1 cellular context compared by ENCODE assay signal in genomic region chr3:12797892-12798558, GRCh38.
TF ChIP-seq lines count a peak whose summit lies in the region.

No MANE protein-coding gene starts in this region.

TF ChIP-seq in K562, 482 proteins besides CTCF, POLR2A, EP300 and RAD21:
- TF ChIP-seq, protein P1, sequence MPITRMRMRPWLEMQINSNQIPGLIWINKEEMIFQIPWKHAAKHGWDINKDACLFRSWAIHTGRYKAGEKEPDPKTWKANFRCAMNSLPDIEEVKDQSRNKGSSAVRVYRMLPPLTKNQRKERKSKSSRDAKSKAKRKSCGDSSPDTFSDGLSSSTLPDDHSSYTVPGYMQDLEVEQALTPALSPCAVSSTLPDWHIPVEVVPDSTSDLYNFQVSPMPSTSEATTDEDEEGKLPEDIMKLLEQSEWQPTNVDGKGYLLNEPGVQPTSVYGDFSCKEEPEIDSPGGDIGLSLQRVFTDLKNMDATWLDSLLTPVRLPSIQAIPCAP (CRISPR knock-in tag; IDR thresholded peaks at IDR 0.05; ENCODE audit: borderline replicate concordance): no peak
- TF ChIP-seq KDM1A (IDR thresholded peaks at IDR 0.05): 0 out of 4 replicates have a peak, but pooled peaks of 1 of the 2 experiments have one; percentile 29
- no peak for TF ChIP-seq MCM2 (IDR thresholded peaks at IDR 0.05; ENCODE audit: low read depth)
- TF ChIP-seq ZNF444 (CRISPR knock-in tag; IDR thresholded peaks at IDR 0.05): no peak
- no peak for TF ChIP-seq NBN (IDR thresholded peaks at IDR 0.05; ENCODE audit: low read depth)
- TF ChIP-seq ILF3 (IDR thresholded peaks at IDR 0.05; ENCODE audit: borderline replicate concordance): no peak
- TF ChIP-seq RBFOX2 (IDR thresholded peaks at IDR 0.05; ENCODE audit: low read depth, low read length): no peak
- TF ChIP-seq SPI1 (IDR thresholded peaks at IDR 0.05; ENCODE audit: borderline replicate concordance, low read depth, low read length): peak; percentile 81
- TF ChIP-seq, protein P2, sequence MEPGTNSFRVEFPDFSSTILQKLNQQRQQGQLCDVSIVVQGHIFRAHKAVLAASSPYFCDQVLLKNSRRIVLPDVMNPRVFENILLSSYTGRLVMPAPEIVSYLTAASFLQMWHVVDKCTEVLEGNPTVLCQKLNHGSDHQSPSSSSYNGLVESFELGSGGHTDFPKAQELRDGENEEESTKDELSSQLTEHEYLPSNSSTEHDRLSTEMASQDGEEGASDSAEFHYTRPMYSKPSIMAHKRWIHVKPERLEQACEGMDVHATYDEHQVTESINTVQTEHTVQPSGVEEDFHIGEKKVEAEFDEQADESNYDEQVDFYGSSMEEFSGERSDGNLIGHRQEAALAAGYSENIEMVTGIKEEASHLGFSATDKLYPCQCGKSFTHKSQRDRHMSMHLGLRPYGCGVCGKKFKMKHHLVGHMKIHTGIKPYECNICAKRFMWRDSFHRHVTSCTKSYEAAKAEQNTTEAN (CRISPR knock-in tag; IDR thresholded peaks at IDR 0.05): 0 out of 2 replicates have a peak, but pooled peaks have one; percentile 13
- no peak for TF ChIP-seq HIVEP1 (CRISPR knock-in tag; IDR thresholded peaks at IDR 0.05)
- no peak for TF ChIP-seq POU5F1 (IDR thresholded peaks at IDR 0.05; ENCODE audit: borderline replicate concordance, low read depth, low read length, partially characterized antibody)
